In the genomic region with DNA sequence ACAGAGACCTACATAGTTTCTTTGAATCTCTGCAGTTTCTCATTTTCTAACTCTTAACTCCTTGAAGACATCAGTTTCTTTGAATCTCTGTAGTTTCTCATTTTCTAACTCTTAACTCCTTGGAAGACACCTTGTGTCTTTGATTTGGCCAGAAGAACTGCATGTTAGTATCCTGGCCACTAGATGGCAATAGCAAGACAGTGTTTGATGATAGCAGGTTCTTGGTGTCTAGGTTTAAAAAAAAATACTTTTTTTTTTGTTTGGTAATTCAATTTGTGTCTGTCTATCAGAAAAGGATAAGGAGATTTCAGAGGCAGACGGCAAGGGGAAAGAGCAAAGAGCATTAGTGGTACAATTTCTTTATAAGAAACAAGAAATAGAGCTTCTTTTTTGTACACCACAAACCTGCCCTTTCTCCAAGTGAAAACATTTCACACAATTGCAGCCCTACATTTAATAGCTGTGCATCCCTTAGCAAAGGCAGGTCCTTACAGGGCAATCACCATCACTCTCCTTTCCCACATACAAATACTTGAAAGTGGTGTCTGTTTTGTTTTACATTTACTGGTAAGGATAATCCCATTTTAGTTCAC, we compare ENCODE assay signal across 8 cellular contexts.
DNase-seq lines count a peak whose midpoint lies in the region; ATAC-seq and TF ChIP-seq lines count a peak whose summit lies in the region.
"Had no signal": no experiment of that assay in that cellular context is flagged by ENCODE, and none has a peak within 500 bp of the region (broad histone marks: within the 10 kb centered on the region; RNA-seq: fewer than 3 reads in every experiment).

No MANE protein-coding gene starts in this region.

- intact Hi-C loops in spleen (cut with DNase I; ENCODE audit: low total_unique reads) = no loop called here

- no peaks in the 10 kb centered on the region for H4K20me1 ChIP-seq in GM23338 (replicated peaks; ENCODE audit: insufficient read depth)
- H4K20me1 ChIP-seq in SU-DHL-6 (ENCODE audit: low read depth, low read length) = no peaks in the 10 kb centered on the region

- H3F3A ChIP-seq in GM23338 (replicated peaks; ENCODE audit: low read depth) (no peaks in the 10 kb centered on the region), SU-DHL-6 (ENCODE audit: insufficient read depth) (no peaks in the 10 kb centered on the region)

- H3K9me3 ChIP-seq in SU-DHL-6 (ENCODE audit: insufficient read depth, low read length) (no peaks in the 10 kb centered on the region), spleen (no peaks in the 10 kb centered on the region)

- H3K4me1 ChIP-seq in GM23338 (ENCODE audit: insufficient read depth) (no peaks in the 10 kb centered on the region), spleen (no peaks in the 10 kb centered on the region)

- DNase-seq in GM10248 (ENCODE audit: extremely low spot score) (peak; percentile 23), GM23338 (ENCODE audit: low spot score) (peak; percentile 75), LoVo (ENCODE audit: low spot score) (peak; percentile 53), glomerular endothelial cell (ENCODE audit: extremely low read depth, low read depth, low spot score) (peak; percentile 20), spleen (no peak)
- DNase-seq in activated effector memory CD4-positive, alpha-beta T cell treated with anti-CD3 and anti-CD28 coated beads, Interleukin-2, amount 50 U/mL, for 16 hours = no peak

- no peak overlapping the region for H3K4me3 Mint-ChIP-seq in GM23338
- H3K4me3 Mint-ChIP-seq: activated naive CD4-positive, alpha-beta T cell treated with anti-CD3 and anti-CD28 coated beads, Interleukin-2, amount 50 U/mL, for 24 hours had no signal

- H3K27me3 ChIP-seq in GM23338 (ENCODE audit: insufficient read depth) (no peaks in the 10 kb centered on the region), SU-DHL-6 (ENCODE audit: low read length) (no peaks in the 10 kb centered on the region), spleen (replicated peaks in 1 of 7) (no peaks in the 10 kb centered on the region)

- H2AFZ ChIP-seq in GM23338 (no peak overlapping the region), SU-DHL-6 (ENCODE audit: low read depth, low read length, severe bottlenecking) (no peak overlapping the region)

- H3K9me2 ChIP-seq in GM23338 (ENCODE audit: insufficient read depth) (no peaks in the 10 kb centered on the region), SU-DHL-6 (replicated peaks; ENCODE audit: insufficient read depth, low read length) (no peaks in the 10 kb centered on the region)

- no peak for TF ChIP-seq POLR2A in spleen (IDR thresholded peaks at IDR 0.05)

- H3K9ac ChIP-seq in SU-DHL-6 (ENCODE audit: low read length) = no peak overlapping the region

- no peaks in the 10 kb centered on the region for H3K79me2 ChIP-seq in GM23338 (replicated peaks; ENCODE audit: insufficient read depth)
- no peaks in the 10 kb centered on the region for H3K79me2 ChIP-seq in SU-DHL-6 (ENCODE audit: insufficient read depth, low read length)

- H3K27ac ChIP-seq in GM23338 (ENCODE audit: low read depth) (no peak overlapping the region), SU-DHL-6 (ENCODE audit: low read depth, low read length) (no peak overlapping the region), spleen (no peak overlapping the region)

- no peaks in the 10 kb centered on the region for H3K36me3 Mint-ChIP-seq in GM23338 (ENCODE audit: low read depth)
- H3K36me3 Mint-ChIP-seq: activated naive CD4-positive, alpha-beta T cell treated with anti-CD3 and anti-CD28 coated beads, Interleukin-2, amount 50 U/mL, for 24 hours had no signal

- no peak overlapping the region for H3K27ac Mint-ChIP-seq in GM23338
- H3K27ac Mint-ChIP-seq: activated naive CD4-positive, alpha-beta T cell treated with anti-CD3 and anti-CD28 coated beads, Interleukin-2, amount 50 U/mL, for 24 hours had no signal

- H3K27me3 Mint-ChIP-seq in GM23338 (ENCODE audit: insufficient read depth, low read depth, poor library complexity) = no peaks in the 10 kb centered on the region
- H3K27me3 Mint-ChIP-seq: activated naive CD4-positive, alpha-beta T cell treated with anti-CD3 and anti-CD28 coated beads, Interleukin-2, amount 50 U/mL, for 24 hours had no signal

- H3K4me3 ChIP-seq in GM23338 = no peak overlapping the region
- H3K4me3 ChIP-seq in SU-DHL-6 (ENCODE audit: insufficient read depth, low read length, poor library complexity, severe bottlenecking) = no peak overlapping the region
- no peak overlapping the region for H3K4me3 ChIP-seq in spleen

- H3K4me2 ChIP-seq in GM23338 (no peak overlapping the region), SU-DHL-6 (ENCODE audit: low read depth, low read length, poor library complexity, severe bottlenecking) (no peak overlapping the region)

- CTCF ChIA-PET in GM10248 (lab: Yijun Ruan, JAX) = interaction anchor here (1.0 to 1.5 kb wide), 4 partner anchors 9 to 1757 kb away, joined by 3 to 7 read pairs (median 4); no protein-coding TSS in a partner anchor

- H3K36me3 ChIP-seq in GM23338 (ENCODE audit: insufficient read depth) (no peaks in the 10 kb centered on the region), SU-DHL-6 (ENCODE audit: low read length) (no peaks in the 10 kb centered on the region), spleen (no peaks in the 10 kb centered on the region)

- H3K9me3 Mint-ChIP-seq in GM23338 = no peaks in the 10 kb centered on the region
- H3K9me3 Mint-ChIP-seq: activated naive CD4-positive, alpha-beta T cell treated with anti-CD3 and anti-CD28 coated beads, Interleukin-2, amount 50 U/mL, for 24 hours had no signal

- H3K4me1 Mint-ChIP-seq in GM23338 = peaks cover 2% of the 10 kb centered on the region; the same call in 2 of the 3 replicates
- H3K4me1 Mint-ChIP-seq: activated naive CD4-positive, alpha-beta T cell treated with anti-CD3 and anti-CD28 coated beads, Interleukin-2, amount 50 U/mL, for 24 hours had no signal

- peak; percentile 75 for TF ChIP-seq CTCF in GM10248 (IDR thresholded peaks at IDR 0.05; ENCODE audit: control extremely low read depth, extremely low read depth, low read depth, missing control alignments)
- peak; percentile 82 to 92 for TF ChIP-seq CTCF in GM23338 (conservative IDR thresholded peaks at IDR 0.05; ENCODE audit: low read depth in 2 of 2)
- peak; percentile 62 for TF ChIP-seq CTCF in SU-DHL-6 (IDR thresholded peaks at IDR 0.05; ENCODE audit: insufficient read depth, low read length, poor library complexity, severe bottlenecking)
- TF ChIP-seq CTCF in spleen (IDR thresholded peaks at IDR 0.05 in 8 of 11, conservative IDR thresholded peaks at IDR 0.05 in 3 of 11) = peak in 8 of 11 experiments; percentile 44 to 74 (median 60)

- ATAC-seq in GM23338 = peak; percentile 64

- POLR2A ChIA-PET in GM10248 (lab: Yijun Ruan, JAX) = no interaction called here

- 0 to 2% (median 0%) methylated on average over 1 of the region's 1 CpG for WGBS in spleen, 5 donors

TF ChIP-seq in GM23338, 12 proteins besides CTCF, POLR2A, EP300 and RAD21 (continues in another document):
- TF ChIP-seq CREB1 (CRISPR knock-in tag; IDR thresholded peaks at IDR 0.05; ENCODE audit: low read depth) (no peak), ZNF331 (CRISPR knock-in tag; IDR thresholded peaks at IDR 0.05; ENCODE audit: low read depth) (no peak), POLR2AphosphoS5 (IDR thresholded peaks at IDR 0.05; ENCODE audit: low read depth) (no peak)

Comparison
In these comparisons a context has a peak if more than half of its experiments do, and no peak if none do; other contexts are left out.
1. DNase-seq: peak in GM10248 (single experiment), GM23338 (single experiment), LoVo (single experiment) and glomerular endothelial cell (single experiment); none in spleen (single experiment) and activated effector memory CD4-positive, alpha-beta T cell treated with anti-CD3 and anti-CD28 coated beads, Interleukin-2, amount 50 U/mL, for 16 hours (single experiment).
2. Peak in every context shown above with its lines, with median percentiles within 50 percentile points of each other: CTCF ChIP-seq.